Comparison of ENCODE assay signal across 16 cellular contexts in genomic region chr7:144487906-144488305, GRCh38.
A peak's percentile ranks its signal among the peaks of the same experiment; 100 is the strongest.
DNase-seq lines count a peak whose midpoint lies in the region; TF ChIP-seq lines count a peak whose summit lies in the region.
"Had no signal": no experiment of that assay in that cellular context is flagged by ENCODE, and none has a peak within 500 bp of the region (broad histone marks: within the 10 kb centered on the region; RNA-seq: fewer than 3 reads in every experiment).

No MANE protein-coding gene starts in this region.

- POLR2A ChIA-PET in PC-9 (lab: Charles Lee; ENCODE audit: unreplicated experiment) = no interaction called here

- no peak for TF ChIP-seq POLR2A in testis (IDR thresholded peaks at IDR 0.05)

- DNase-seq in PC-9 = no peak
- peak; percentile 57 for DNase-seq in iPS DF 19.7 (ENCODE audit: low read depth, low spot score)
- DNase-seq in NCI-H226 = no peak
- DNase-seq in testis = no peak
- no peak for DNase-seq in HuH-7.5 (ENCODE audit: low spot score)
- DNase-seq: CD4-positive, CD25-positive, alpha-beta regulatory T cell; HCEC 1CT; KBM-7; NCI-H1417 treated with DMSO at 0.1 percent for 48 hours; NCI-H1930; NCI-H526; PC-3 had no signal

- H2AFZ ChIP-seq in PC-9 = peak overlapping the region; percentile 39; the same call in 1 of the 2 replicates
- no peak overlapping the region for H2AFZ ChIP-seq in neural cell (ENCODE audit: low read depth, low read length)

- no peak for TF ChIP-seq RAD21 in neural cell (conservative IDR thresholded peaks at IDR 0.05)

- no TSS peak for BruUV-seq in PC-9 (replicated peaks; lab: Mats Ljungman, UMichigan)

- no peaks in the 10 kb centered on the region for H3K27me3 ChIP-seq in HUES48 (ENCODE audit: control insufficient read depth, insufficient read depth, low read length)
- H3K27me3 ChIP-seq in PC-9 (ENCODE audit: insufficient read depth, low read depth) = no peaks in the 10 kb centered on the region
- no peaks in the 10 kb centered on the region for H3K27me3 ChIP-seq in neural cell (ENCODE audit: insufficient read depth, low read depth, low read length)
- no peaks in the 10 kb centered on the region for H3K27me3 ChIP-seq in testis
- H3K27me3 ChIP-seq: SJSA1 had no signal

- H3K4me2 ChIP-seq in PC-9 (no peak overlapping the region), neural cell (ENCODE audit: low read length) (no peak overlapping the region)

- CTCF ChIA-PET in PC-9 (lab: Charles Lee) = no interaction called here

- intact Hi-C loops in PC-9 (cut with micrococcal nuclease; ENCODE audit: unreplicated experiment) = no loop called here
- intact Hi-C loops in testis (cut with DNase I; ENCODE audit: low total_unique reads) = no loop called here

- H3K9ac ChIP-seq in HUES48 (ENCODE audit: low read depth, low read length) (peak overlapping the region; percentile 33; the same call in 1 of the 2 replicates), neural cell (ENCODE audit: low read length) (no peak overlapping the region)

- H4K20me1 ChIP-seq in PC-9 (ENCODE audit: insufficient read depth) (no peaks in the 10 kb centered on the region), neural cell (ENCODE audit: insufficient read depth) (no peaks in the 10 kb centered on the region)

- 32 to 53% methylated on average over 3 of the region's 3 CpGs for WGBS in testis, 2 donors

- no peaks in the 10 kb centered on the region for H3K9me2 ChIP-seq in PC-9 (ENCODE audit: insufficient read depth)
- H3K9me2 ChIP-seq in neural cell (ENCODE audit: insufficient read depth, low read length) = no peaks in the 10 kb centered on the region

- H3K36me3 ChIP-seq in HUES48 (ENCODE audit: control insufficient read depth, insufficient read depth, low read length) (no peaks in the 10 kb centered on the region), PC-9 (ENCODE audit: low read depth) (no peaks in the 10 kb centered on the region), neural cell (ENCODE audit: insufficient read depth, low read length) (no peaks in the 10 kb centered on the region), testis (ENCODE audit: low read depth, missing control alignments) (no peaks in the 10 kb centered on the region)
- H3K36me3 ChIP-seq: SJSA1 had no signal

- no peak for TF ChIP-seq EP300 in neural cell (conservative IDR thresholded peaks at IDR 0.05; ENCODE audit: poor library complexity, severe bottlenecking)

- H3K27ac ChIP-seq in HUES48 (ENCODE audit: low read depth, low read length) (peak overlapping the region; percentile 85), PC-9 (no peak overlapping the region), neural cell (ENCODE audit: low read length) (no peak overlapping the region), testis (no peak overlapping the region)
- H3K27ac ChIP-seq: HL-60, SJSA1 had no signal

- no peak overlapping the region for H3K4me3 ChIP-seq in HUES48 (ENCODE audit: low read depth, low read length)
- H3K4me3 ChIP-seq in PC-9 = no peak overlapping the region
- peak overlapping the region; percentile 2 for H3K4me3 ChIP-seq in neural cell (ENCODE audit: low read length)
- no peak overlapping the region for H3K4me3 ChIP-seq in testis
- H3K4me3 ChIP-seq: SJSA1 had no signal

- H3K4me1 ChIP-seq in HUES48 (ENCODE audit: control insufficient read depth, insufficient read depth, low read length) (peaks cover 17% of the 10 kb centered on the region), PC-9 (replicated peaks; ENCODE audit: insufficient read depth) (no peaks in the 10 kb centered on the region), testis (no peaks in the 10 kb centered on the region)
- H3K4me1 ChIP-seq: SJSA1 had no signal

- H3K9me3 ChIP-seq in HUES48 (ENCODE audit: control insufficient read depth, insufficient read depth, low read length) = no peaks in the 10 kb centered on the region
- H3K9me3 ChIP-seq in PC-9 (ENCODE audit: insufficient read depth, low read depth) = no peaks in the 10 kb centered on the region
- no peaks in the 10 kb centered on the region for H3K9me3 ChIP-seq in neural cell (ENCODE audit: low read length)
- no peaks in the 10 kb centered on the region for H3K9me3 ChIP-seq in testis
- H3K9me3 ChIP-seq: SJSA1 had no signal

- no peaks in the 10 kb centered on the region for H3K79me2 ChIP-seq in PC-9 (ENCODE audit: low read depth)
- H3K79me2 ChIP-seq in neural cell (replicated peaks; ENCODE audit: insufficient read depth, low read length) = no peaks in the 10 kb centered on the region

- no peak for TF ChIP-seq CTCF in PC-9 (conservative IDR thresholded peaks at IDR 0.05)
- no peak for TF ChIP-seq CTCF in neural cell (IDR thresholded peaks at IDR 0.05; ENCODE audit: poor library complexity, severe bottlenecking)
- no peak for TF ChIP-seq CTCF in testis (IDR thresholded peaks at IDR 0.05)

- H3F3A ChIP-seq in PC-9 (ENCODE audit: insufficient read depth, low read depth) = no peaks in the 10 kb centered on the region
- no peaks in the 10 kb centered on the region for H3F3A ChIP-seq in neural cell (ENCODE audit: insufficient read depth, low read length, poor library complexity, severe bottlenecking)

TF ChIP-seq in neural cell, 6 proteins besides CTCF, POLR2A, EP300 and RAD21:
- TF ChIP-seq EZH2 (IDR thresholded peaks at IDR 0.05; ENCODE audit: borderline replicate concordance, insufficient read depth, low read length, poor library complexity, severe bottlenecking) (no peak), REST (IDR thresholded peaks at IDR 0.05; ENCODE audit: borderline replicate concordance) (no peak), POLR2AphosphoS5 (IDR thresholded peaks at IDR 0.05) (no peak), SMC3 (conservative IDR thresholded peaks at IDR 0.05; ENCODE audit: poor library complexity) (no peak), TAF1 (IDR thresholded peaks at IDR 0.05; ENCODE audit: low read depth) (no peak), MXI1 (conservative IDR thresholded peaks at IDR 0.05; ENCODE audit: poor library complexity, severe bottlenecking) (no peak)
